In genomic region chr2:182870227-182870626, GRCh38 we compare ENCODE assay signal across 9 cellular contexts. TPM values are rescaled to one million over a fixed set of nuclear protein-coding genes. Genes with fewer than 3 reads are reported as not detected.
A peak's percentile ranks its signal among the peaks of the same experiment; 100 is the strongest.
DNase-seq lines count a peak whose midpoint lies in the region; ATAC-seq and TF ChIP-seq lines count a peak whose summit lies in the region.
"Had no signal": no experiment of that assay in that cellular context is flagged by ENCODE, and none has a peak within 500 bp of the region (broad histone marks: within the 10 kb centered on the region; RNA-seq: fewer than 3 reads in every experiment).

No MANE protein-coding gene starts in this region.

- H3K27me3 ChIP-seq in cardiac muscle cell, result no peaks in the 10 kb centered on the region
- no peaks in the 10 kb centered on the region for H3K27me3 ChIP-seq in MG63

- no peak overlapping the region for H3K27ac Mint-ChIP-seq in type B pancreatic cell

- H3K36me3 Mint-ChIP-seq in type B pancreatic cell, result no peaks in the 10 kb centered on the region

- no peak overlapping the region for H3K4me3 Mint-ChIP-seq in type B pancreatic cell

- ATAC-seq in left cardiac atrium, result no peak
- no peak for ATAC-seq in HG03342 (IDR thresholded peaks at IDR 0.05; ENCODE audit: unreplicated experiment)

- TF ChIP-seq CTCF in cardiac muscle cell (IDR thresholded peaks at IDR 0.05; ENCODE audit: low read depth, low read length) (peak; percentile 27), type B pancreatic cell (conservative IDR thresholded peaks at IDR 0.05) (peak; percentile 51)

- no peaks in the 10 kb centered on the region for H3K9me3 Mint-ChIP-seq in type B pancreatic cell

- H3K27me3 Mint-ChIP-seq in type B pancreatic cell, result peaks cover 32% of the 10 kb centered on the region

- intact Hi-C loops in left cardiac atrium (cut with DNase I), result no loop called here

- H3K9me3 ChIP-seq in cardiac muscle cell (ENCODE audit: low read depth), result no peaks in the 10 kb centered on the region
- H3K9me3 ChIP-seq in MG63, result no peaks in the 10 kb centered on the region

- no peak overlapping the region for H3K27ac ChIP-seq in cardiac muscle cell

- DNase-seq in cardiac muscle cell (ENCODE audit: low read depth in 1 of 2, low spot score in 1 of 2) (peak in 1 of 2 donors; percentile 55), left cardiac atrium (no peak), NCI-H1092 treated with DMSO at 0.1 percent for 48 hours (lab: John Stamatoyannopoulos, UW) (peak; percentile 8), cerebellar cortex (ENCODE audit: low spot score) (peak; percentile 25), type B pancreatic cell (ENCODE audit: extremely low spot score, unreplicated experiment) (no peak), MG63 (no peak), NOMO-1 (lab: John Stamatoyannopoulos, UW; ENCODE audit: unreplicated experiment in 2 of 2) (no peak)
- DNase-seq: NCI-H1436 had no signal

- peaks cover 23% of the 10 kb centered on the region for H3K4me1 ChIP-seq in cardiac muscle cell (ENCODE audit: low read depth)

- H3K36me3 ChIP-seq in cardiac muscle cell (no peaks in the 10 kb centered on the region), MG63 (no peaks in the 10 kb centered on the region)

- H3K4me1 Mint-ChIP-seq in type B pancreatic cell (ENCODE audit: unreplicated experiment), result peaks cover 18% of the 10 kb centered on the region

- H3K4me3 ChIP-seq in cardiac muscle cell, result no peak overlapping the region
- H3K4me3 ChIP-seq in MG63, result no peak overlapping the region

RNA-seq across cellular contexts. Expression of gene FRZB, which starts 3.8 kb away (rescaled TPM):
- 9.6 and 12.3 TPM in 2 replicates for total RNA-seq in cardiac muscle cell
- polyA plus RNA-seq in cardiac muscle cell, result 23.9 and 26.6 TPM in 2 replicates
- 1 to 10 TPM; 2.4 to 5.3 TPM for total RNA-seq in left cardiac atrium
- 3.6 and 17.1 TPM in 2 replicates for total RNA-seq in type B pancreatic cell (ENCODE audit: low replicate concordance)
- total RNA-seq in MG63 (2014; rRNA removed; shearing (Covaris generic); ENCODE audit: low replicate concordance), result not detected in 2 replicates

Comparison
In these comparisons a context has a peak if more than half of its experiments do, and no peak if none do; other contexts are left out.
1. DNase-seq: peak in NCI-H1092 treated with DMSO at 0.1 percent for 48 hours (single experiment) and cerebellar cortex (single experiment); none in left cardiac atrium (single experiment), type B pancreatic cell (single experiment), MG63 (single experiment) and NOMO-1 (0 of 2).